Comparison of ENCODE assay signal across 8 cellular contexts in the genomic region with DNA sequence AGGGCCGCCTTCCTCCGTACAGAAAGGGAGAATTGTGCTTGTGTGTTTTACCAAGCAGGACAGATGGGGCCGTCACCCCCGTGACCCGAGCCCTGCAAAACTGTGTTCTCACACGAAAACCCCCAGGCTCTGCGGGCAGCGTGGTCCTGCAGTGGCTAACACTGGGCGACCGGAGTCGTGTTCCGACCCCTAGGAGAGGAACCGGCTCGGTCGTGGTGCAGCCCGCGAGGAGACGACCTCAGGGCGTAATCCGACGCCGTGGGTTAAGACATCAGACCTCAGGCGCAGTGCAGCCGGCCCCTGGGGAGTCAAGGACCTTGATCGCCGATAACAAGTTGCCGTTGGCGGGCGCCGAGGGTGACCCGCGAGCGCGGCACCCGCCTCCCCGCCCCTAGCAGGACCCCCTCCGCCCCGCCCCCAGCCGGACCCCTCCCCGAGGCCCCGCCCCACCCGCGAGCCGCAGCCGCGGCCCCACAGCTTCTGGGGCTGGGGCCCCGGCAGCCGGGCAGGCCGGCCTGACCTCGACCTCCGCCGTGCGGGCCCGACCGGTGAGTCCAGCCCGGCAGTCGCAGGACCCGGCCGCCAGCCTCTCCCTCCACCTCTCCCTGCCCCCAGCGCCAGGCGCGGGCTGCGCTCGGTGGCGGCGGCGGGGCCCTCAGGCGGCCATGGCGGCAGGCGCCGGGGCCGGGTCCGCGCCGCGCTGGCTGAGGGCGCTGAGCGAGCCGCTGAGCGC.
DNase-seq lines count a peak whose midpoint lies in the region; ATAC-seq lines count a peak whose summit lies in the region.

Gene CHPT1 (plus strand): TSS at position 444 of the 733 bp plus-strand sequence. CDS start 222 bp downstream, at position 666.

- peak; percentile 7 for DNase-seq in NK-92 treated with Interleukin-12 subunit alpha and Interleukin-12 subunit beta, amount 100 ng/mL, for 24 hours (lab: John Stamatoyannopoulos, UW)
- no peak for DNase-seq in NK-92 (lab: John Stamatoyannopoulos, UW; ENCODE audit: unreplicated experiment)
- peak; percentile 63 for DNase-seq in NCI-H2171 (lab: John Stamatoyannopoulos, UW)
- DNase-seq in cerebellar cortex (ENCODE audit: low spot score), result peak; percentile 61
- peak; percentile 85 for DNase-seq in left kidney (ENCODE audit: low read depth, low spot score)
- DNase-seq in stimulated activated CD4-positive, alpha-beta T cell treated with anti-CD3 and anti-CD28 coated beads, Interleukin-2, amount 100 ng/mL, for 4 hours (ENCODE audit: low read depth), result peak; percentile 28

- peak; percentile 71 for ATAC-seq in HG02885 (IDR thresholded peaks at IDR 0.05; ENCODE audit: poor library complexity, unreplicated experiment)
- ATAC-seq in activated CD4-positive, CD25-positive, alpha-beta regulatory T cell treated with anti-CD3 and anti-CD28 coated beads, Interleukin-2, amount 50 U/mL, for 24 hours, result peak; percentile 69 to 79
